19 cellular contexts compared by ENCODE assay signal in genomic region chr16:88060524-88061219, GRCh38.
DNase-seq lines count a peak whose midpoint lies in the region; ATAC-seq, FAIRE-seq and TF ChIP-seq lines count a peak whose summit lies in the region.
"Had no signal": no experiment of that assay in that cellular context is flagged by ENCODE, and none has a peak within 500 bp of the region (broad histone marks: within the 10 kb centered on the region; RNA-seq: fewer than 3 reads in every experiment).

No MANE protein-coding gene starts in this region.

- H3K4me3 ChIP-seq in HepG2 (replicated peaks in 1 of 3; ENCODE audit: insufficient read depth in 1 of 3, low read depth in 2 of 3, low read length in 3 of 3) (no peak overlapping the region), right lobe of liver (no peak overlapping the region), OCI-LY7 (ENCODE audit: low read depth, low read length, poor library complexity, severe bottlenecking) (no peak overlapping the region), epithelial cell of proximal tubule (ENCODE audit: low read depth, low read length) (no peak overlapping the region), aorta (ENCODE audit: low read length in 2 of 2) (no peak overlapping the region)
- H3K4me3 ChIP-seq: BLaER1 treated with 17β-estradiol and CSF1 and Interleukin-3, amounts not matched to agents 10 nM and 100 nM; suprapubic skin; vagina had no signal

- in situ Hi-C loops in HepG2 (cut with HindIII; ENCODE audit: extremely low pct_ligation_motif_present, low pct_unique_long_range_greater_than_20kb) = no loop called here

- 94% methylated on average over 30 of the region's 30 CpGs for WGBS in HepG2 (ENCODE audit: low lambda C conversion rate)
- 87% methylated on average over 17 of the region's 30 CpGs for WGBS in right lobe of liver (ENCODE audit: insufficient coverage, low coverage, low lambda C conversion rate, missing lambda C conversion rate)
- 92 to 95% methylated on average over 30 of the region's 30 CpGs for WGBS in aorta, 2 donors

- no peak overlapping the region for H3K27ac ChIP-seq in HepG2 (ENCODE audit: extremely low read length, insufficient read depth, low read length)
- no peak overlapping the region for H3K27ac ChIP-seq in right lobe of liver
- no peak overlapping the region for H3K27ac ChIP-seq in OCI-LY7 (ENCODE audit: low read depth, low read length, poor library complexity, severe bottlenecking)
- H3K27ac ChIP-seq in aorta (ENCODE audit: low read depth in 1 of 2, low read length in 2 of 2) = no peak overlapping the region
- H3K27ac ChIP-seq: suprapubic skin, vagina had no signal

- TF ChIP-seq EP300 in HepG2 (IDR thresholded peaks at IDR 0.05; ENCODE audit: low read depth in 2 of 2, low read length in 2 of 2) (no peak), HepG2 (CRISPR knock-in tag; IDR thresholded peaks at IDR 0.05; ENCODE audit: borderline replicate concordance) (no peak)

- H3K4me1 ChIP-seq in HepG2 (ENCODE audit: insufficient read depth, low read length) (no peaks in the 10 kb centered on the region), right lobe of liver (no peaks in the 10 kb centered on the region), OCI-LY7 (ENCODE audit: insufficient read depth, low read length, poor library complexity, severe bottlenecking) (no peaks in the 10 kb centered on the region), aorta (ENCODE audit: control insufficient read depth in 1 of 2, insufficient read depth in 2 of 2, low read length in 2 of 2) (no peaks in the 10 kb centered on the region)

- TF ChIP-seq RAD21 in HepG2 (CRISPR knock-in tag; IDR thresholded peaks at IDR 0.05) = no peak

- H3K9me3 ChIP-seq in HepG2 (ENCODE audit: low read length) (no peaks in the 10 kb centered on the region), right lobe of liver (no peaks in the 10 kb centered on the region), OCI-LY7 (ENCODE audit: low read length) (no peaks in the 10 kb centered on the region), aorta (ENCODE audit: control insufficient read depth, low read length) (no peaks in the 10 kb centered on the region)
- H3K9me3 ChIP-seq: BLaER1 treated with 17β-estradiol and CSF1 and Interleukin-3, amounts not matched to agents 10 nM and 100 nM; suprapubic skin; vagina had no signal

- FAIRE-seq in HepG2 (lab: Jason Lieb, UNC) = no peak
- FAIRE-seq: A204.1 had no signal

- intact Hi-C loops in HepG2 (cut with micrococcal nuclease; ENCODE audit: unreplicated experiment) (no loop called here), right lobe of liver (cut with DNase I) (no loop called here), OCI-LY7 (cut with micrococcal nuclease; ENCODE audit: unreplicated experiment) (no loop called here), aorta (cut with DNase I) (loop anchor here in 1 of 2 donors (5.0 kb wide), 1 partner anchor 108 kb away; the partner anchor contains the start of gene BANP)

- POLR2A ChIA-PET in HepG2 (lab: Yijun Ruan, JAX) (no interaction called here), OCI-LY7 (lab: Charles Lee) (no interaction called here)

- H3K79me2 ChIP-seq in HepG2 (ENCODE audit: insufficient read depth, low read length) = no peaks in the 10 kb centered on the region
- H3K79me2 ChIP-seq in OCI-LY7 (ENCODE audit: insufficient read depth, low read depth, low read length) = no peaks in the 10 kb centered on the region

- H3K36me3 ChIP-seq in HepG2 (replicated peaks in 1 of 2; ENCODE audit: control insufficient read depth in 1 of 2, insufficient read depth in 2 of 2, low read length in 2 of 2) (peaks cover 6 to 23% of the 10 kb centered on the region in 2 experiments; a peak in 3 of 5 replicates), right lobe of liver (peaks cover 0 to 29% (median 2%) of the 10 kb centered on the region in 4 donors), OCI-LY7 (ENCODE audit: insufficient read depth, low read length) (peaks cover 10% of the 10 kb centered on the region; the same call in 1 of the 2 replicates), aorta (ENCODE audit: control insufficient read depth in 1 of 2, insufficient read depth in 2 of 2, low read length in 1 of 2) (no peaks in the 10 kb centered on the region)

- H3K9ac ChIP-seq in HepG2 (ENCODE audit: insufficient read depth, low read depth, low read length) = no peak overlapping the region

- BruUV-seq in HepG2 (replicated peaks; lab: Mats Ljungman, UMichigan) (no TSS peak), OCI-LY7 (replicated peaks; lab: Mats Ljungman, UMichigan) (no TSS peak)

- TF ChIP-seq CTCF in HepG2 (CRISPR knock-in tag; IDR thresholded peaks at IDR 0.05) (0 out of 2 replicates have a peak, but pooled peaks have one; percentile 11), right lobe of liver (IDR thresholded peaks at IDR 0.05) (no peak), OCI-LY7 (conservative IDR thresholded peaks at IDR 0.05; ENCODE audit: low read length) (peak; percentile 56), epithelial cell of proximal tubule (conservative IDR thresholded peaks at IDR 0.05; ENCODE audit: low read depth, low read length) (peak; percentile 26)

- H2AFZ ChIP-seq in HepG2 (ENCODE audit: low read length) (no peak overlapping the region), OCI-LY7 (ENCODE audit: low read length) (no peak overlapping the region)

- H3K27me3 ChIP-seq in HepG2 (ENCODE audit: control insufficient read depth in 1 of 2, insufficient read depth in 2 of 2, low read length in 2 of 2) (no peaks in the 10 kb centered on the region), right lobe of liver (no peaks in the 10 kb centered on the region), aorta (ENCODE audit: control insufficient read depth in 1 of 2, insufficient read depth in 2 of 2, low read length in 1 of 2) (no peaks in the 10 kb centered on the region)
- H3K27me3 ChIP-seq: suprapubic skin, vagina had no signal

- CTCF ChIA-PET in HepG2 (lab: Yijun Ruan, JAX; ENCODE audit: low intra/inter-chr PET ratio, low total read pairs) (no interaction called here), OCI-LY7 (lab: Charles Lee; ENCODE audit: unreplicated experiment) (no interaction called here)

- no peak for TF ChIP-seq POLR2A in HepG2 (IDR thresholded peaks at IDR 0.05; ENCODE audit: insufficient read depth in 1 of 2, low read depth in 2 of 2, low read length in 2 of 2)
- no peak for TF ChIP-seq POLR2A in right lobe of liver (IDR thresholded peaks at IDR 0.05)

- H4K20me1 ChIP-seq in HepG2 (ENCODE audit: insufficient read depth, low read length) (no peaks in the 10 kb centered on the region), OCI-LY7 (ENCODE audit: insufficient read depth, low read length) (no peaks in the 10 kb centered on the region)

- ATAC-seq in HepG2 (no peak), right lobe of liver (no peak), aorta (ENCODE audit: low FRiP score) (no peak)
- ATAC-seq: esophagus mucosa had no signal

- H3K4me2 ChIP-seq in HepG2 (ENCODE audit: low read depth, low read length) (no peak overlapping the region), OCI-LY7 (ENCODE audit: low read length) (no peak overlapping the region)
- H3K4me2 ChIP-seq: BLaER1 treated with 17β-estradiol and CSF1 and Interleukin-3, amounts not matched to agents 10 nM and 100 nM had no signal

- no peaks in the 10 kb centered on the region for H3K9me2 ChIP-seq in OCI-LY7 (ENCODE audit: insufficient read depth, low read length)

- DNase-seq in HepG2 (ENCODE audit: low spot score) = no peak
- no peak for DNase-seq in right lobe of liver
- no peak for DNase-seq in OCI-LY7 (ENCODE audit: low spot score)
- no peak for DNase-seq in epithelial cell of proximal tubule (ENCODE audit: low read depth)
- peak; percentile 38 to 71 for DNase-seq in aorta
- DNase-seq in MV-4-11 (lab: John Stamatoyannopoulos, UW) = no peak
- no peak for DNase-seq in NCI-H2107 treated with DMSO at 0.1 percent for 48 hours (lab: John Stamatoyannopoulos, UW; ENCODE audit: unreplicated experiment)
- no peak for DNase-seq in SIG-M5 (lab: John Stamatoyannopoulos, UW)
- DNase-seq: activated CD4-positive, alpha-beta T cell treated with anti-CD3 and anti-CD28 coated beads for 48 hours; GDM1; midbrain; NCI-H1417 treated with DMSO at 0.1 percent for 48 hours; NCI-H774; stimulated activated CD4-positive, alpha-beta T cell treated with anti-CD3 and anti-CD28 coated beads, Interleukin-12 subunit alpha, Interleukin-12 subunit beta, amount 100 ng/mL, for 4 hours had no signal

TF ChIP-seq in HepG2, 621 proteins besides CTCF, POLR2A, EP300 and RAD21:
- TF ChIP-seq GMEB2 (CRISPR knock-in tag; IDR thresholded peaks at IDR 0.05; ENCODE audit: low read depth) (no peak), HMGA1 (CRISPR knock-in tag; conservative IDR thresholded peaks at IDR 0.05) (no peak), GFI1 (CRISPR knock-in tag; IDR thresholded peaks at IDR 0.05; ENCODE audit: borderline replicate concordance) (no peak), MLLT10 (CRISPR knock-in tag; IDR thresholded peaks at IDR 0.05) (no peak), ZNF564 (CRISPR knock-in tag; IDR thresholded peaks at IDR 0.05) (no peak)

Comparison
In these comparisons a context has a peak if more than half of its experiments do, and no peak if none do; other contexts are left out.
1. CTCF ChIP-seq: peak in HepG2 (single experiment), OCI-LY7 (single experiment) and epithelial cell of proximal tubule (single experiment); none in right lobe of liver (0 of 4).
2. DNase-seq: peak in aorta (2 of 2); none in HepG2 (single experiment), right lobe of liver (0 of 3), OCI-LY7 (single experiment), epithelial cell of proximal tubule (single experiment), MV-4-11 (single experiment), NCI-H2107 treated with DMSO at 0.1 percent for 48 hours (single experiment) and SIG-M5 (single experiment).